16 cellular contexts compared by ENCODE assay signal in genomic region chr4:25112349-25113008, GRCh38.
"Had no signal": no experiment of that assay in that cellular context is flagged by ENCODE, and none has a peak within 500 bp of the region (broad histone marks: within the 10 kb centered on the region; RNA-seq: fewer than 3 reads in every experiment).

No MANE protein-coding gene starts in this region.

- DNase-seq: activated CD4-positive, alpha-beta T cell treated with anti-CD3 and anti-CD28 coated beads, Interleukin-2, amount 50 U/mL, for 1 hour; activated CD4-positive, CD25-positive, alpha-beta regulatory T cell treated with anti-CD3 and anti-CD28 coated beads, Interleukin-2, amount 50 U/mL, for 72 hours; activated CD8-positive, alpha-beta memory T cell treated with anti-CD3 and anti-CD28 coated beads for 24 hours; activated CD8-positive, alpha-beta memory T cell treated with anti-CD3 and anti-CD28 coated beads, Interleukin-2, amount 50 U/mL, for 48 hours; activated effector memory CD4-positive, alpha-beta T cell treated with Interleukin-2 at 50 U/mL for 16 hours; activated naive CD4-positive, alpha-beta T cell treated with anti-CD3 and anti-CD28 coated beads, Interleukin-2, amount 10 ng/mL, durations not matched to agents 7 days and 5 days; activated T-cell treated with anti-CD3 and anti-CD28 coated beads, Interleukin-2, amount 50 U/mL, for 48 hours; effector CD4-positive, alpha-beta T cell; left cardiac atrium; mesenchymal stem cell; nucleus accumbens; stimulated activated naive CD8-positive, alpha-beta T cell treated with anti-CD3 and anti-CD28 coated beads, Interleukin-15, Interleukin-2, amounts not matched to agents 100 U/mL and 50 U/mL, for 24 hours had no signal

- H3K4me1 ChIP-seq: ascending aorta, breast epithelium, suprapubic skin had no signal

- H3K9me3 ChIP-seq: ascending aorta, breast epithelium, suprapubic skin had no signal

- H3K4me3 ChIP-seq: ascending aorta, breast epithelium, suprapubic skin had no signal

- H3K36me3 ChIP-seq: ascending aorta, breast epithelium, suprapubic skin had no signal

- H3K27me3 ChIP-seq: ascending aorta, breast epithelium, suprapubic skin had no signal

- ATAC-seq: left cardiac atrium; natural killer cell treated with Interleukin-12 subunit alpha and Interleukin-12 subunit beta and Interleukin-15 and Interleukin-18, amount 100 ng/mL, for 72 hours; stimulated activated naive CD8-positive, alpha-beta T cell treated with anti-CD3 and anti-CD28 coated beads, Interleukin-15, Interleukin-2, amounts not matched to agents 100 U/mL and 50 U/mL, for 24 hours had no signal

- H3K27ac ChIP-seq: ascending aorta, breast epithelium, suprapubic skin had no signal
